9 cellular contexts compared by ENCODE assay signal in genomic region chr1:101474039-101474665, GRCh38.
DNase-seq lines count a peak whose midpoint lies in the region; ATAC-seq and TF ChIP-seq lines count a peak whose summit lies in the region.
"Had no signal": no experiment of that assay in that cellular context is flagged by ENCODE, and none has a peak within 500 bp of the region (broad histone marks: within the 10 kb centered on the region; RNA-seq: fewer than 3 reads in every experiment).

No MANE protein-coding gene starts in this region.

- no peaks in the 10 kb centered on the region for H3K9me3 ChIP-seq in GM23248 (ENCODE audit: low read depth)
- H3K9me3 ChIP-seq: thoracic aorta had no signal

- H3K79me2 ChIP-seq in GM23248 (ENCODE audit: insufficient read depth): no peaks in the 10 kb centered on the region

- no peaks in the 10 kb centered on the region for H3K36me3 ChIP-seq in GM23248 (ENCODE audit: low read depth)
- H3K36me3 ChIP-seq: thoracic aorta had no signal

- DNase-seq in COLO829 (ENCODE audit: low spot score) (peak; percentile 35), GM23248 (peak; percentile 24), NCI-H748 treated with DMSO at 0.1 percent for 48 hours (lab: John Stamatoyannopoulos, UW) (peak; percentile 66), fibroblast of villous mesenchyme (ENCODE audit: low read depth) (peak; percentile 10), NCI-H1092 (lab: John Stamatoyannopoulos, UW) (no peak)
- no peak for DNase-seq in activated T-cell treated with anti-CD3 and anti-CD28 coated beads, Interleukin-2, amount 50 U/mL, for 48 hours

- H3F3A ChIP-seq in GM23248 (ENCODE audit: insufficient read depth): no peaks in the 10 kb centered on the region

- no peak overlapping the region for H3K27ac ChIP-seq in GM23248
- H3K27ac ChIP-seq: thoracic aorta had no signal

- peak; percentile 53 for TF ChIP-seq CTCF in fibroblast of villous mesenchyme (IDR thresholded peaks at IDR 0.05; ENCODE audit: insufficient read depth, low read depth, low read length)

- WGBS in GM23248 (ENCODE audit: low coverage in 1 of 2, low lambda C conversion rate in 2 of 2, missing lambda C conversion rate in 2 of 2), 2 experiments: 14 to 17% methylated on average over 1 of the region's 1 CpG

- no peaks in the 10 kb centered on the region for H4K20me1 ChIP-seq in GM23248 (ENCODE audit: insufficient read depth)

- in situ Hi-C loops in GM23248 (cut with MboI): no loop called here

- no peaks in the 10 kb centered on the region for H3K9me2 ChIP-seq in GM23248 (ENCODE audit: insufficient read depth)

- no peak overlapping the region for H3K4me3 ChIP-seq in GM23248
- H3K4me3 ChIP-seq in fibroblast of villous mesenchyme (ENCODE audit: low read depth, low read length): no peak overlapping the region
- H3K4me3 ChIP-seq: thoracic aorta had no signal

- no peak overlapping the region for H3K4me2 ChIP-seq in GM23248 (ENCODE audit: unreplicated experiment)

- H2AFZ ChIP-seq in GM23248: no peak overlapping the region

- H3K4me1 ChIP-seq in GM23248 (ENCODE audit: insufficient read depth): no peaks in the 10 kb centered on the region

- H3K9ac ChIP-seq in GM23248: no peak overlapping the region

- no peak for ATAC-seq in GM21717 (IDR thresholded peaks at IDR 0.05; ENCODE audit: unreplicated experiment)
- no peak for ATAC-seq in HG03139 (IDR thresholded peaks at IDR 0.05; ENCODE audit: unreplicated experiment)

- H3K27me3 ChIP-seq in GM23248 (replicated peaks; ENCODE audit: insufficient read depth): no peaks in the 10 kb centered on the region

Comparison
In these comparisons a context has a peak if more than half of its experiments do, and no peak if none do; other contexts are left out.
1. DNase-seq: peak in COLO829 (single experiment), GM23248 (single experiment), NCI-H748 treated with DMSO at 0.1 percent for 48 hours (single experiment) and fibroblast of villous mesenchyme (single experiment); none in NCI-H1092 (single experiment) and activated T-cell treated with anti-CD3 and anti-CD28 coated beads, Interleukin-2, amount 50 U/mL, for 48 hours (0 of 2).